9 cellular contexts compared by ENCODE assay signal in the genomic region with DNA sequence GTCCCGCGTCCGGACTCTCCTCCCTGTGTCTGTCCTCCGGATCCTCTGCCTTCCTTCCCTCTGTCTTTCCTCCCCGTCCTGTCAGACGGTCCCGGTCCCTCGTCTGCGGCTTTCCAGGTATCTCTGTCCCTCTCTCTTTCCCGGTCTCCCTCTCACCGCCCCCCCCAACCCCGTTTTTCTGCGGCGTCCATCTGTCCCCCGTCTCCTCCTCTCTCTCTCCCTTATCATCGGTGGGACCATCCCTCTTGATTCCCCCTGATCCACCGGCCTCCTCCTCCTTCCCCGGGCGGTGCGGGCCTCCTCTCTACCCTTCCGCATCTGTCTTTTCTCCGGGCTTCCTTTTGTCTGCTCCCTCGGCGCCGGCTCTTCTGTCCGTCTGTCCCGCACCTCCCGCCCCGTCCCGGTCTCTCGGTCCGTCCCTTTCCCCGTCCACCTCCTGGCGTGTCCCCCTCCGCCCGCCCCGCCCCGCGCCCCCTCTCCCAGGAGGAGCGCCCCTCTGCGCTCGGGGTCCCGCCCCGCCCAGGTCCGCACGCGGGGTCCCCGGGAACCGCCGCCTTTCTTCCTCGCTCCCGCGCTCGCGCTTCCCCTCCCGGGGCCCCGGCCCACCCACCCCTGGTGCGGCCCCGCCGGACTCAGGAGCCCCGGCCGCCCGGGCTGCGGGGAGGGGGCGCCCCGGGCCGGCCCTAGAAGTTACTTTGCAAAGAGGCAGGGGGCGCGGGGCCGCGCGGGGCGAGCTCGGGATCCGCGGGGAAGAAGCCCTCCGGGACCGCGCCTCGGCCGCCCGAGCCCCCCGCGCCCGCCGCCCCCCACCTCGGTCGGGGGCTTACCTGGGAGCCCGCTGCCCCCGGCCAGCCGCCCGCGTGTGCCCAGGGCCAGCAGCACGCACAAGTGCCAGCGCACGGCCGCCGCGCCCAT. TPM values are rescaled to one million over a fixed set of nuclear protein-coding genes. Genes with fewer than 3 reads are reported as not detected.
DNase-seq lines count a peak whose midpoint lies in the region; ATAC-seq and TF ChIP-seq lines count a peak whose summit lies in the region.
"Had no signal": no experiment of that assay in that cellular context is flagged by ENCODE, and none has a peak within 500 bp of the region (broad histone marks: within the 10 kb centered on the region; RNA-seq: fewer than 3 reads in every experiment).

No MANE protein-coding gene starts in this region.

- no peaks in the 10 kb centered on the region for H3K9me3 ChIP-seq in ascending aorta

- intact Hi-C loops in ascending aorta (cut with DNase I): loop anchor here (5.0 kb wide), 1 partner anchor 50 kb away; no protein-coding TSS in a partner anchor

- ATAC-seq in activated T-cell treated with anti-CD3 and anti-CD28 coated beads, Interleukin-2, amount 50 U/mL, for 72 hours (replicated peaks in 1 of 2): no peak
- ATAC-seq in naive thymus-derived CD8-positive, alpha-beta T cell: no peak
- no peak for ATAC-seq in GM21717 (IDR thresholded peaks at IDR 0.05; ENCODE audit: unreplicated experiment)
- ATAC-seq in activated naive CD4-positive, alpha-beta T cell treated with anti-CD3 and anti-CD28 coated beads, Interleukin-2, amount 50 U/mL, for 72 hours: no peak

- peaks cover 0 to 3% of the 10 kb centered on the region in 2 donors for H3K4me1 ChIP-seq in ascending aorta

- no peak for DNase-seq in activated T-cell treated with anti-CD3 and anti-CD28 coated beads, Interleukin-2, amount 50 U/mL, for 72 hours
- no peak for DNase-seq in activated T-cell treated with anti-CD3 and anti-CD28 coated beads, Interleukin-2, amount 50 U/mL, for 1 hour
- no peak for DNase-seq in ascending aorta (ENCODE audit: low spot score in 2 of 2)
- DNase-seq in naive thymus-derived CD8-positive, alpha-beta T cell: no peak
- no peak for DNase-seq in type B pancreatic cell (ENCODE audit: extremely low spot score, unreplicated experiment)
- DNase-seq in GF-D8 (lab: John Stamatoyannopoulos, UW): no peak
- DNase-seq in activated naive CD4-positive, alpha-beta T cell treated with anti-CD3 and anti-CD28 coated beads, Interleukin-2, amount 50 U/mL, for 72 hours (ENCODE audit: low spot score in 2 of 2): no peak

- H3K27ac Mint-ChIP-seq in activated T-cell treated with anti-CD3 and anti-CD28 coated beads, Interleukin-2, amount 50 U/mL, for 72 hours: no peak overlapping the region
- H3K27ac Mint-ChIP-seq in naive thymus-derived CD8-positive, alpha-beta T cell: no peak overlapping the region
- H3K27ac Mint-ChIP-seq in type B pancreatic cell: no peak overlapping the region
- no peak overlapping the region for H3K27ac Mint-ChIP-seq in activated naive CD4-positive, alpha-beta T cell treated with anti-CD3 and anti-CD28 coated beads, Interleukin-2, amount 50 U/mL, for 72 hours

- H3K27me3 ChIP-seq in ascending aorta: peaks cover 15% of the 10 kb centered on the region

- peak overlapping the region; percentile 36 to 51 for H3K4me3 ChIP-seq in ascending aorta

- POLR2A ChIA-PET in naive thymus-derived CD8-positive, alpha-beta T cell (lab: Charles Lee): no interaction called here

- no peak overlapping the region for H3K27ac ChIP-seq in ascending aorta

- H3K9me3 Mint-ChIP-seq in activated T-cell treated with anti-CD3 and anti-CD28 coated beads, Interleukin-2, amount 50 U/mL, for 72 hours: no peaks in the 10 kb centered on the region
- no peaks in the 10 kb centered on the region for H3K9me3 Mint-ChIP-seq in naive thymus-derived CD8-positive, alpha-beta T cell
- H3K9me3 Mint-ChIP-seq in type B pancreatic cell: no peaks in the 10 kb centered on the region
- H3K9me3 Mint-ChIP-seq in activated naive CD4-positive, alpha-beta T cell treated with anti-CD3 and anti-CD28 coated beads, Interleukin-2, amount 50 U/mL, for 72 hours: no peaks in the 10 kb centered on the region

- TF ChIP-seq CTCF in ascending aorta (IDR thresholded peaks at IDR 0.05) (no peak), type B pancreatic cell (conservative IDR thresholded peaks at IDR 0.05) (no peak)

- H3K4me1 Mint-ChIP-seq in activated T-cell treated with anti-CD3 and anti-CD28 coated beads, Interleukin-2, amount 50 U/mL, for 72 hours (ENCODE audit: low read depth): peaks cover 12% of the 10 kb centered on the region
- peaks cover 7 to 17% (median 14%) of the 10 kb centered on the region in 4 donors for H3K4me1 Mint-ChIP-seq in naive thymus-derived CD8-positive, alpha-beta T cell
- H3K4me1 Mint-ChIP-seq in type B pancreatic cell (ENCODE audit: unreplicated experiment): peaks cover 23% of the 10 kb centered on the region

- H3K36me3 ChIP-seq in ascending aorta: no peaks in the 10 kb centered on the region

- H3K36me3 Mint-ChIP-seq in activated T-cell treated with anti-CD3 and anti-CD28 coated beads, Interleukin-2, amount 50 U/mL, for 72 hours (ENCODE audit: insufficient read depth in 2 of 2): no peaks in the 10 kb centered on the region
- H3K36me3 Mint-ChIP-seq in naive thymus-derived CD8-positive, alpha-beta T cell: peaks cover 0 to 4% (median 0%) of the 10 kb centered on the region in 3 donors
- H3K36me3 Mint-ChIP-seq in type B pancreatic cell: peaks cover 3% of the 10 kb centered on the region
- no peaks in the 10 kb centered on the region for H3K36me3 Mint-ChIP-seq in activated naive CD4-positive, alpha-beta T cell treated with anti-CD3 and anti-CD28 coated beads, Interleukin-2, amount 50 U/mL, for 72 hours

- H3K4me3 Mint-ChIP-seq in activated T-cell treated with anti-CD3 and anti-CD28 coated beads, Interleukin-2, amount 50 U/mL, for 72 hours: peak overlapping the region; percentile 39 to 49
- peak overlapping the region in 7 of 10 donors; percentile 36 to 76 (median 50) for H3K4me3 Mint-ChIP-seq in naive thymus-derived CD8-positive, alpha-beta T cell
- H3K4me3 Mint-ChIP-seq in type B pancreatic cell: peak overlapping the region; percentile 85

- H3K27me3 Mint-ChIP-seq in activated T-cell treated with anti-CD3 and anti-CD28 coated beads, Interleukin-2, amount 50 U/mL, for 72 hours (ENCODE audit: low read depth): peaks cover 45% of the 10 kb centered on the region
- peaks cover 31 to 68% (median 44%) of the 10 kb centered on the region in 5 donors for H3K27me3 Mint-ChIP-seq in naive thymus-derived CD8-positive, alpha-beta T cell
- peaks cover 73% of the 10 kb centered on the region for H3K27me3 Mint-ChIP-seq in type B pancreatic cell

RNA-seq across cellular contexts. Expression of a gene that starts 0.6 kb away (rescaled TPM):
- total RNA-seq in activated T-cell treated with anti-CD3 and anti-CD28 coated beads, Interleukin-2, amount 50 U/mL, for 72 hours: under 1 TPM in 1 of 2 donors, not detected in 1; 0.14 TPM
- total RNA-seq in ascending aorta: 2.9 TPM
- total RNA-seq in naive thymus-derived CD8-positive, alpha-beta T cell: not detected
- not detected for polyA plus RNA-seq in naive thymus-derived CD8-positive, alpha-beta T cell
- 1.8 and 42.8 TPM in 2 replicates for total RNA-seq in type B pancreatic cell (ENCODE audit: low replicate concordance)
- total RNA-seq in activated naive CD4-positive, alpha-beta T cell treated with anti-CD3 and anti-CD28 coated beads, Interleukin-2, amount 50 U/mL, for 72 hours: under 1 TPM in 1 of 2 donors, not detected in 1; 0.39 TPM
- polyA plus RNA-seq: BJ had no signal
